Comparison of ENCODE assay signal across 11 cellular contexts in genomic region chr13:51818771-51819511, GRCh38. TPM values are rescaled to one million over a fixed set of nuclear protein-coding genes. Genes with fewer than 3 reads are reported as not detected.
DNase-seq lines count a peak whose midpoint lies in the region; ATAC-seq and TF ChIP-seq lines count a peak whose summit lies in the region.
"Had no signal": no experiment of that assay in that cellular context is flagged by ENCODE, and none has a peak within 500 bp of the region (broad histone marks: within the 10 kb centered on the region; RNA-seq: fewer than 3 reads in every experiment).

No MANE protein-coding gene starts in this region.

- no peak overlapping the region for H3K27ac ChIP-seq in CD8-positive, alpha-beta memory T cell (ENCODE audit: low read depth, low read length)
- no peak overlapping the region for H3K27ac ChIP-seq in osteoblast (ENCODE audit: low read depth, low read length)

- POLR2A ChIA-PET in CD8-positive, alpha-beta memory T cell (lab: Charles Lee): no interaction called here

- no peaks in the 10 kb centered on the region for H3K36me3 ChIP-seq in CD8-positive, alpha-beta memory T cell (ENCODE audit: insufficient read depth, low read length)
- no peaks in the 10 kb centered on the region for H3K36me3 ChIP-seq in osteoblast (ENCODE audit: insufficient read depth, low read length)

- peaks cover 0 to 3% of the 10 kb centered on the region in 2 donors for H3K27me3 Mint-ChIP-seq in CD8-positive, alpha-beta memory T cell
- H3K27me3 Mint-ChIP-seq in HFFc6 (ENCODE audit: insufficient read depth): peaks cover 37% of the 10 kb centered on the region

- peaks cover 88% of the 10 kb centered on the region for H3K4me1 ChIP-seq in CD8-positive, alpha-beta memory T cell (ENCODE audit: insufficient read depth, low read length)
- no peaks in the 10 kb centered on the region for H3K4me1 ChIP-seq in osteoblast (ENCODE audit: insufficient read depth, low read length)

- no peak for DNase-seq in CD8-positive, alpha-beta memory T cell
- DNase-seq in amniotic epithelial cell (ENCODE audit: low read depth): peak; percentile 9
- DNase-seq in sciatic nerve (ENCODE audit: low spot score): no peak
- no peak for DNase-seq in osteoblast (ENCODE audit: insufficient read length, low spot score, missing footprints)
- no peak for DNase-seq in HFFc6
- no peak for DNase-seq in NCI-H446 treated with DMSO at 0.1 percent for 48 hours (lab: John Stamatoyannopoulos, UW)
- DNase-seq: left colon had no signal

- peaks cover 74 to 87% (median 86%) of the 10 kb centered on the region in 3 donors for H3K4me1 Mint-ChIP-seq in CD8-positive, alpha-beta memory T cell
- peaks cover 10% of the 10 kb centered on the region for H3K4me1 Mint-ChIP-seq in HFFc6 (ENCODE audit: low read depth)

- peak overlapping the region in 6 of 7 donors; percentile 15 to 89 (median 44) for H3K4me3 Mint-ChIP-seq in CD8-positive, alpha-beta memory T cell
- H3K4me3 Mint-ChIP-seq in HFFc6: no peak overlapping the region

- H3K4me3 ChIP-seq in CD8-positive, alpha-beta memory T cell (ENCODE audit: low read length): peak overlapping the region; percentile 5
- no peak overlapping the region for H3K4me3 ChIP-seq in osteoblast (ENCODE audit: insufficient read depth, low read length)

- no peak overlapping the region for H3K4me2 ChIP-seq in osteoblast (ENCODE audit: insufficient read depth, low read length)

- H3K9me3 ChIP-seq in CD8-positive, alpha-beta memory T cell (ENCODE audit: low read length): no peaks in the 10 kb centered on the region
- H3K9me3 ChIP-seq in osteoblast (ENCODE audit: low read depth, low read length): no peaks in the 10 kb centered on the region

- ATAC-seq in HG02852 (IDR thresholded peaks at IDR 0.05; ENCODE audit: unreplicated experiment) (peak; percentile 45), sciatic nerve (peak; percentile 41), HG03439 (IDR thresholded peaks at IDR 0.05; ENCODE audit: unreplicated experiment) (no peak)
- ATAC-seq: left colon, Panc1 had no signal

- peaks cover 0 to 14% (median 5%) of the 10 kb centered on the region in 3 donors for H3K36me3 Mint-ChIP-seq in CD8-positive, alpha-beta memory T cell
- H3K36me3 Mint-ChIP-seq in HFFc6 (ENCODE audit: low read depth): no peaks in the 10 kb centered on the region

- H3K9me3 Mint-ChIP-seq in CD8-positive, alpha-beta memory T cell: no peaks in the 10 kb centered on the region
- no peaks in the 10 kb centered on the region for H3K9me3 Mint-ChIP-seq in HFFc6

- intact Hi-C loops in sciatic nerve (cut with DNase I): no loop called here

- H4K20me1 ChIP-seq in osteoblast (ENCODE audit: insufficient read depth, low read length): no peaks in the 10 kb centered on the region

- CTCF ChIA-PET in CD8-positive, alpha-beta memory T cell (lab: Charles Lee): interaction anchor here (0.6 to 5.1 kb wide), 5 partner anchors 13 to 375 kb away, joined by 3 to 41 read pairs (median 4); no protein-coding TSS in a partner anchor

- TF ChIP-seq CTCF in osteoblast (IDR thresholded peaks at IDR 0.05; ENCODE audit: extremely low read depth, low read depth, low read length): no peak
- no peak for TF ChIP-seq CTCF in HFFc6 (IDR thresholded peaks at IDR 0.05)

- no peaks in the 10 kb centered on the region for H3K79me2 ChIP-seq in osteoblast (ENCODE audit: insufficient read depth, low read length)

- H3K27ac Mint-ChIP-seq in CD8-positive, alpha-beta memory T cell: peak overlapping the region; percentile 78 to 95 (median 90)
- H3K27ac Mint-ChIP-seq in HFFc6: no peak overlapping the region

- no peaks in the 10 kb centered on the region for H3K27me3 ChIP-seq in CD8-positive, alpha-beta memory T cell (ENCODE audit: insufficient read depth, low read length, poor library complexity, severe bottlenecking)
- H3K27me3 ChIP-seq in osteoblast (ENCODE audit: insufficient read depth, low read length): peaks cover 50% of the 10 kb centered on the region

- no peak overlapping the region for H2AFZ ChIP-seq in osteoblast (ENCODE audit: low read length)

RNA-seq across cellular contexts. Expression of gene DHRS12, which starts 15.0 kb away (rescaled TPM):
- total RNA-seq in CD8-positive, alpha-beta memory T cell: 1 to 10 TPM; 7.1 to 7.2 TPM
- 35.6 TPM for polyA plus RNA-seq in CD8-positive, alpha-beta memory T cell
- total RNA-seq in sciatic nerve (18.8 TPM), osteoblast (3.3 and 3.8 TPM in 2 replicates)
- total RNA-seq in HFFc6 (2021; fragmentation: NEBNext Ultra II Directional; extraction: Animal tissue kit (Norgen Biotek cat#: 25700)): 1 to 10 TPM; 1.9 to 2.7 (median 2.4) TPM

RNA-seq across cellular contexts. Expression of gene TMEM272, which starts 26.0 kb away (rescaled TPM):
- under 1 TPM; 0.35 to 0.69 TPM for total RNA-seq in CD8-positive, alpha-beta memory T cell
- 0.12 TPM for polyA plus RNA-seq in CD8-positive, alpha-beta memory T cell
- total RNA-seq in sciatic nerve (0.71 TPM), osteoblast (not detected in 2 replicates)
- total RNA-seq in HFFc6 (2021; fragmentation: NEBNext Ultra II Directional; extraction: Animal tissue kit (Norgen Biotek cat#: 25700)): not detected
- total RNA-seq: bronchial epithelial cell had no signal

RNA-seq across cellular contexts. Expression of gene CCDC70, which starts 42.8 kb away (rescaled TPM):
- not detected for total RNA-seq in CD8-positive, alpha-beta memory T cell
- not detected for polyA plus RNA-seq in CD8-positive, alpha-beta memory T cell
- not detected for total RNA-seq in sciatic nerve
- not detected in 2 replicates for total RNA-seq in osteoblast
- total RNA-seq in HFFc6 (2021; fragmentation: NEBNext Ultra II Directional; extraction: Animal tissue kit (Norgen Biotek cat#: 25700)): not detected
- total RNA-seq: bronchial epithelial cell, left colon had no signal
